16 cellular contexts compared by ENCODE assay signal in genomic region chr11:72574046-72574445, GRCh38.
"Had no signal": no experiment of that assay in that cellular context is flagged by ENCODE, and none has a peak within 500 bp of the region (broad histone marks: within the 10 kb centered on the region; RNA-seq: fewer than 3 reads in every experiment).

No MANE protein-coding gene starts in this region.

- H3K4me3 ChIP-seq: lung, ovary, tibial nerve, vagina had no signal

- DNase-seq: activated B cell treated with CpG ODN at 0.5 μM for 24 hours; activated CD8-positive, alpha-beta T cell treated with anti-CD3 and anti-CD28 coated beads, Interleukin-2, amount 10 ng/mL, durations not matched to agents 7 days and 5 days; cerebellar nuclear complex; cortex of kidney; foreskin keratinocyte; ovary; stimulated activated CD4-positive, alpha-beta T cell treated with anti-CD3 and anti-CD28 coated beads, Interleukin-12 subunit alpha, Interleukin-12 subunit beta, amount 100 ng/mL, for 4 hours; T1000 had no signal

- H3K4me3 Mint-ChIP-seq: activated B cell treated with CpG ODN at 0.5 μM for 24 hours; activated CD8-positive, alpha-beta T cell treated with anti-CD3 and anti-CD28 coated beads, Interleukin-2, amount 10 ng/mL, durations not matched to agents 7 days and 5 days; activated naive CD4-positive, alpha-beta T cell treated with anti-CD3 and anti-CD28 coated beads, Interleukin-2, amount 10 ng/mL, durations not matched to agents 7 days and 5 days; mesothelial cell of epicardium; naive thymus-derived CD8-positive, alpha-beta T cell; stimulated activated naive CD8-positive, alpha-beta T cell treated with anti-CD3 and anti-CD28 coated beads, Interleukin-15, Interleukin-2, amounts not matched to agents 100 ng/mL and 50 ng/mL, for 24 hours; T-helper 1 cell treated with Interleukin-12 subunit alpha and Interleukin-12 subunit beta and Interleukin-4 antibody, amounts not matched to agents 30 μg/mL and 1 μg/mL, for 36 hours had no signal

- H3K4me1 ChIP-seq: vagina had no signal

- H3K36me3 Mint-ChIP-seq: activated naive CD4-positive, alpha-beta T cell treated with anti-CD3 and anti-CD28 coated beads, Interleukin-2, amount 10 ng/mL, durations not matched to agents 7 days and 5 days; mesothelial cell of epicardium; naive thymus-derived CD8-positive, alpha-beta T cell had no signal

- H3K9me3 ChIP-seq: ovary, tibial nerve, vagina had no signal

- H3K36me3 ChIP-seq: ovary, vagina had no signal

- H3K27me3 ChIP-seq: foreskin keratinocyte, ovary, tibial nerve, vagina had no signal

- H3K27ac Mint-ChIP-seq: activated B cell treated with CpG ODN at 0.5 μM for 24 hours; activated CD8-positive, alpha-beta T cell treated with anti-CD3 and anti-CD28 coated beads, Interleukin-2, amount 10 ng/mL, durations not matched to agents 7 days and 5 days; activated naive CD4-positive, alpha-beta T cell treated with anti-CD3 and anti-CD28 coated beads, Interleukin-2, amount 10 ng/mL, durations not matched to agents 7 days and 5 days; mesothelial cell of epicardium; stimulated activated naive CD8-positive, alpha-beta T cell treated with anti-CD3 and anti-CD28 coated beads, Interleukin-15, Interleukin-2, amounts not matched to agents 100 ng/mL and 50 ng/mL, for 24 hours; T-helper 1 cell treated with Interleukin-12 subunit alpha and Interleukin-12 subunit beta and Interleukin-4 antibody, amounts not matched to agents 30 μg/mL and 1 μg/mL, for 36 hours had no signal

- H3K9me3 Mint-ChIP-seq: activated B cell treated with CpG ODN at 0.5 μM for 24 hours; activated naive CD4-positive, alpha-beta T cell treated with anti-CD3 and anti-CD28 coated beads, Interleukin-2, amount 10 ng/mL, durations not matched to agents 7 days and 5 days; mesothelial cell of epicardium; naive thymus-derived CD8-positive, alpha-beta T cell; stimulated activated naive CD8-positive, alpha-beta T cell treated with anti-CD3 and anti-CD28 coated beads, Interleukin-15, Interleukin-2, amounts not matched to agents 100 ng/mL and 50 ng/mL, for 24 hours; T-helper 1 cell treated with Interleukin-12 subunit alpha and Interleukin-12 subunit beta and Interleukin-4 antibody, amounts not matched to agents 30 μg/mL and 1 μg/mL, for 36 hours had no signal

- H3K27ac ChIP-seq: foreskin keratinocyte, ovary, tibial nerve, vagina had no signal
